In the genomic region with DNA sequence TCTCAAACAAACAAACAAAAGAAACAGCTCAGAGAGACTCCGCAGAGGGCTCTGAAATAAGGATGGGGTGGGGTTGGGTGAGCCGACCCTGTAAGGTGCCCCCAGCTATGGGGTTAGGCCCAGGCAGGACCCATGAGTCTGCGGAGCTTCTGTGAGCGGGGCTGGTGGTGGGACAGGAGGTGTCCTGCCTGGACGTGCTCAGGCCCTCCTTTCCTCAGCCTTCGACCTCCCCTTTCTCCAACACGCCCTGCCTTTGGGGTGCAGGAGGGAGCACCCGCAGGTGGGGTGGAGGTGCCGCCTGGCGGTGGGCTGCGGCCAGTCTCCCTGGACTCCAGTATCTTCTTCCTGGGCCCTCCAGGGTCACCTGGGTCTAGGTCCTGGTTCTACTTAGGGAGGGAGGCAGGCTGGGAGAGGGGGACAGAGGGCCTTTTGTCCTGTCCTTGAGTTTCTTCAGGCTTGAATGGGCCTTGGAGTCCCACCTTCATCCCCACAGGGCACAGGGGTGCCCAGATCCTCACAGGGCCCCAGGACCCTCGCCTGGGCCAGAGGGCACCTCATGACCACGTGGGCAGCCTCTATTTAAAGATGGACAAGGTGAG, we compare ENCODE assay signal across 17 cellular contexts. TPM values are rescaled to one million over a fixed set of nuclear protein-coding genes. Genes with fewer than 3 reads are reported as not detected.
DNase-seq lines count a peak whose midpoint lies in the region; ATAC-seq and TF ChIP-seq lines count a peak whose summit lies in the region.
"Had no signal": no experiment of that assay in that cellular context is flagged by ENCODE, and none has a peak within 500 bp of the region (broad histone marks: within the 10 kb centered on the region; RNA-seq: fewer than 3 reads in every experiment).

No MANE protein-coding gene starts in this region.

- H2AFZ ChIP-seq in trophoblast cell (ENCODE audit: insufficient read depth, low read length, poor library complexity) (peak overlapping the region; percentile 11), PC-3 (ENCODE audit: low read length) (no peak overlapping the region)

- no peak overlapping the region for H3K23ac ChIP-seq in trophoblast cell (ENCODE audit: low read length)

- peak overlapping the region; percentile 52 for H3K14ac ChIP-seq in trophoblast cell (ENCODE audit: low read length)

- no peaks in the 10 kb centered on the region for H4K20me1 ChIP-seq in PC-3 (ENCODE audit: low read length)

- peak overlapping the region; percentile 93 for H4K91ac ChIP-seq in trophoblast cell (ENCODE audit: low read depth, low read length)

- H3K9ac ChIP-seq in trophoblast cell (ENCODE audit: low read length) = no peak overlapping the region
- no peak overlapping the region for H3K9ac ChIP-seq in PC-3 (ENCODE audit: low read length)

- ATAC-seq in Right ventricle myocardium superior (ENCODE audit: poor library complexity) (no peak), left cardiac atrium (no peak), PC-3 (no peak)

- CTCF ChIA-PET in PC-3 (lab: Charles Lee) = no interaction called here

- no peak overlapping the region for H3K4me3 ChIP-seq in left ventricle myocardium inferior
- H3K4me3 ChIP-seq in trophoblast cell (ENCODE audit: low read depth, low read length) = no peak overlapping the region
- H3K4me3 ChIP-seq in vagina = no peak overlapping the region
- H3K4me3 ChIP-seq in PC-3 (ENCODE audit: low read length) = no peak overlapping the region

- POLR2A ChIA-PET in PC-3 (lab: Charles Lee; ENCODE audit: unreplicated experiment) = no interaction called here

- peak overlapping the region; percentile 55 for H2BK12ac ChIP-seq in trophoblast cell (ENCODE audit: low read length)

- H2BK5ac ChIP-seq in trophoblast cell (ENCODE audit: low read depth, low read length, poor library complexity) = peak overlapping the region; percentile 29

- peak overlapping the region; percentile 28 for H4K8ac ChIP-seq in trophoblast cell (ENCODE audit: low read depth, low read length)

- H3K27ac ChIP-seq in left ventricle myocardium inferior (replicated peaks) (peak overlapping the region; percentile 97), trophoblast cell (ENCODE audit: low read depth, low read length) (no peak overlapping the region), vagina (peak overlapping the region; percentile 96), PC-3 (ENCODE audit: low read length) (no peak overlapping the region)
- H3K27ac ChIP-seq: HL-60 had no signal

- H3K79me1 ChIP-seq in trophoblast cell (ENCODE audit: low read length) = peaks cover 34% of the 10 kb centered on the region

- H3K4ac ChIP-seq in trophoblast cell (ENCODE audit: low read depth, low read length) = peak overlapping the region; percentile 16

- no peaks in the 10 kb centered on the region for H3F3A ChIP-seq in PC-3 (ENCODE audit: low read length, unreplicated experiment)

- WGBS in trophoblast cell (ENCODE audit: extremely low coverage, insufficient coverage, insufficient read length) = no CpG with 5 or more reads among the region's 13 CpGs

- H3K4me1 ChIP-seq in left ventricle myocardium inferior (peaks cover 87% of the 10 kb centered on the region), trophoblast cell (ENCODE audit: control insufficient read depth in 1 of 2, insufficient read depth in 2 of 2, low read length in 2 of 2) (peaks cover 20 to 21% of the 10 kb centered on the region in 2 experiments), vagina (peaks cover 86% of the 10 kb centered on the region), PC-3 (ENCODE audit: insufficient read depth, low read length) (no peaks in the 10 kb centered on the region)

- TF ChIP-seq CTCF in left ventricle myocardium inferior (IDR thresholded peaks at IDR 0.05; ENCODE audit: borderline replicate concordance) = no peak
- no peak for TF ChIP-seq CTCF in vagina (IDR thresholded peaks at IDR 0.05)
- TF ChIP-seq CTCF in PC-3 (conservative IDR thresholded peaks at IDR 0.05; ENCODE audit: low read depth, low read length) = no peak

- intact Hi-C loops in Right ventricle myocardium superior (cut with DNase I) (no loop called here), left cardiac atrium (cut with DNase I) (no loop called here), left ventricle myocardium inferior (cut with micrococcal nuclease) (no loop called here), vagina (cut with DNase I) (no loop called here), PC-3 (cut with micrococcal nuclease) (no loop called here)

- peaks cover 3% of the 10 kb centered on the region for H3K79me2 ChIP-seq in trophoblast cell (ENCODE audit: control insufficient read depth, insufficient read depth, low read length, poor library complexity)
- no peaks in the 10 kb centered on the region for H3K79me2 ChIP-seq in PC-3 (ENCODE audit: low read length)

- BruUV-seq in PC-3 (replicated peaks; lab: Mats Ljungman, UMichigan) = no TSS peak

- H2AK5ac ChIP-seq in trophoblast cell (ENCODE audit: low read length) = peak overlapping the region; percentile 65

- peaks cover 8% of the 10 kb centered on the region for H3K36me3 ChIP-seq in left ventricle myocardium inferior
- no peaks in the 10 kb centered on the region for H3K36me3 ChIP-seq in trophoblast cell (ENCODE audit: control insufficient read depth in 1 of 2, insufficient read depth in 2 of 2, low read length in 2 of 2)
- peaks cover 0 to 12% of the 10 kb centered on the region in 2 donors for H3K36me3 ChIP-seq in vagina
- no peaks in the 10 kb centered on the region for H3K36me3 ChIP-seq in PC-3 (ENCODE audit: low read depth, low read length)

- H3K18ac ChIP-seq in trophoblast cell (ENCODE audit: low read length) = peak overlapping the region; percentile 34

- H3K27me3 ChIP-seq in left ventricle myocardium inferior (ENCODE audit: low read depth) (no peaks in the 10 kb centered on the region), trophoblast cell (ENCODE audit: insufficient read depth, low read length) (no peaks in the 10 kb centered on the region), vagina (no peaks in the 10 kb centered on the region), PC-3 (ENCODE audit: low read length) (no peaks in the 10 kb centered on the region)

- no peak overlapping the region for H4K12ac ChIP-seq in trophoblast cell (ENCODE audit: low read depth, low read length)

- H3K9me3 ChIP-seq in left ventricle myocardium inferior (replicated peaks) (no peaks in the 10 kb centered on the region), trophoblast cell (ENCODE audit: insufficient read depth, low read depth, low read length) (no peaks in the 10 kb centered on the region), vagina (no peaks in the 10 kb centered on the region), PC-3 (ENCODE audit: low read length) (no peaks in the 10 kb centered on the region)

- no peaks in the 10 kb centered on the region for H3K9me2 ChIP-seq in PC-3 (replicated peaks; ENCODE audit: low read length)

- peak overlapping the region; percentile 77 for H2BK120ac ChIP-seq in trophoblast cell (ENCODE audit: insufficient read depth, low read length, poor library complexity)

- DNase-seq in Right ventricle myocardium superior (peak; percentile 35), left cardiac atrium (no peak), left ventricle myocardium inferior (peak; percentile 24), trophoblast cell (no peak), vagina (ENCODE audit: extremely low spot score in 2 of 2) (no peak), PC-3 (no peak), EL (no peak), NCI-H146 treated with DMSO at 0.1 percent for 48 hours (lab: John Stamatoyannopoulos, UW; ENCODE audit: unreplicated experiment) (no peak)
- DNase-seq: activated CD4-positive, alpha-beta T cell treated with anti-CD3 and anti-CD28 coated beads, Interleukin-2, amount 10 ng/mL, durations not matched to agents 7 days and 5 days; activated naive CD4-positive, alpha-beta T cell treated with anti-CD3 and anti-CD28 coated beads, Interleukin-2, amount 50 U/mL, for 16 hours; OCI-M1; stimulated activated CD4-positive, alpha-beta T cell treated with anti-CD3 and anti-CD28 coated beads, Interleukin-12 subunit alpha, Interleukin-12 subunit beta, amount 100 ng/mL, for 4 hours had no signal

- no peak overlapping the region for H3K4me2 ChIP-seq in trophoblast cell (ENCODE audit: low read length)
- no peak overlapping the region for H3K4me2 ChIP-seq in PC-3 (ENCODE audit: low read length)

- TF ChIP-seq POLR2A in vagina (IDR thresholded peaks at IDR 0.05) = no peak

RNA-seq across cellular contexts. Expression of gene PRR33, which starts 12.3 kb away (rescaled TPM):
- total RNA-seq in Right ventricle myocardium superior = 5.8 TPM
- under 1 TPM; 0.10 to 0.50 TPM for total RNA-seq in left cardiac atrium
- total RNA-seq in left ventricle myocardium inferior = 2.4 TPM
- not detected in 2 replicates for polyA plus RNA-seq in trophoblast cell (2013)
- not detected for total RNA-seq in vagina
- total RNA-seq in PC-3 (2014; rRNA removed) = not detected in 2 replicates
- total RNA-seq: cerebellum; fibroblast of lung; M059J; T-helper 1 cell treated with Interleukin-12 subunit alpha and Interleukin-12 subunit beta and Interleukin-4 antibody, amounts not matched to agents 30 ng/mL and 1 ng/mL, for 36 hours had no signal
- polyA plus RNA-seq: fibroblast of lung had no signal

RNA-seq across cellular contexts. Expression of gene LSP1, which starts 26.6 kb away (rescaled TPM):
- 23.0 TPM for total RNA-seq in Right ventricle myocardium superior
- 10 to 100 TPM; 24.9 to 31.2 TPM for total RNA-seq in left cardiac atrium
- 19.7 TPM for total RNA-seq in left ventricle myocardium inferior
- polyA plus RNA-seq in trophoblast cell (2013) = 0.67 and 0.68 TPM in 2 replicates
- 32.7 TPM for total RNA-seq in vagina
- not detected in 2 replicates for total RNA-seq in PC-3 (2014; rRNA removed)

RNA-seq across cellular contexts. Expression of gene TNNT3, which starts 40.1 kb away (rescaled TPM):
- total RNA-seq in Right ventricle myocardium superior (35.7 TPM), left cardiac atrium (10 to 100 TPM; 11.7 to 28.5 TPM), left ventricle myocardium inferior (30.7 TPM), vagina (20.4 TPM), PC-3 (2014; rRNA removed) (not detected in 2 replicates)
- polyA plus RNA-seq in trophoblast cell (2013) = 4.2 and 4.5 TPM in 2 replicates
- total RNA-seq: fibroblast of lung, M059J had no signal
- polyA plus RNA-seq: fibroblast of lung had no signal

RNA-seq across cellular contexts. Expression of gene TNNI2, which starts 40.7 kb away (rescaled TPM):
- not detected for total RNA-seq in Right ventricle myocardium superior
- total RNA-seq in left cardiac atrium = under 1 TPM; 0.35 to 0.52 TPM
- total RNA-seq in left ventricle myocardium inferior = not detected
- polyA plus RNA-seq in trophoblast cell (2013) = 1.1 and 1.7 TPM in 2 replicates
- total RNA-seq in vagina = not detected
- 0.55 TPM in 1 of 2 replicates, not detected in the other for total RNA-seq in PC-3 (2014; rRNA removed)
- total RNA-seq: activated CD4-positive, alpha-beta T cell treated with anti-CD3 and anti-CD28 coated beads, Interleukin-2, amount 10 ng/mL, durations not matched to agents 7 days and 5 days; cerebellum; fibroblast of lung; M059J; T-helper 1 cell treated with Interleukin-12 subunit alpha and Interleukin-12 subunit beta and Interleukin-4 antibody, amounts not matched to agents 30 ng/mL and 1 ng/mL, for 36 hours had no signal
- polyA plus RNA-seq: fibroblast of lung had no signal

RNA-seq across cellular contexts. Expression of gene SYT8, which starts 44.7 kb away (rescaled TPM):
- total RNA-seq in Right ventricle myocardium superior = not detected
- not detected for total RNA-seq in left cardiac atrium
- total RNA-seq in left ventricle myocardium inferior = not detected
- polyA plus RNA-seq in trophoblast cell (2013) = 1.1 and 1.4 TPM in 2 replicates
- 1.2 TPM for total RNA-seq in vagina
- total RNA-seq in PC-3 (2014; rRNA removed) = 4.7 and 7.8 TPM in 2 replicates
- total RNA-seq: activated CD4-positive, alpha-beta T cell treated with anti-CD3 and anti-CD28 coated beads, Interleukin-2, amount 10 ng/mL, durations not matched to agents 7 days and 5 days; cerebellum; fibroblast of lung; M059J; T-helper 1 cell treated with Interleukin-12 subunit alpha and Interleukin-12 subunit beta and Interleukin-4 antibody, amounts not matched to agents 30 ng/mL and 1 ng/mL, for 36 hours had no signal
- polyA plus RNA-seq: fibroblast of lung had no signal

Comparison
In these comparisons a context has a peak if more than half of its experiments do, and no peak if none do; other contexts are left out.
1. DNase-seq: peak in Right ventricle myocardium superior (single experiment) and left ventricle myocardium inferior (single experiment); none in left cardiac atrium (single experiment), trophoblast cell (0 of 2), vagina (0 of 2), PC-3 (single experiment), EL (single experiment) and NCI-H146 treated with DMSO at 0.1 percent for 48 hours (single experiment).
2. H3K27ac ChIP-seq: peak in left ventricle myocardium inferior (single experiment) and vagina (single experiment); none in trophoblast cell (single experiment) and PC-3 (single experiment).
3. RNA of gene LSP1, which starts 26.6 kb away (total RNA-seq): 32.7 TPM in vagina (single experiment), 24.9 to 31.2 TPM in left cardiac atrium, 23.0 TPM in Right ventricle myocardium superior (single experiment) and 19.7 TPM in left ventricle myocardium inferior (single experiment); not detected in PC-3; every median in the first group is over 10 times any median in the second.
4. RNA of gene TNNT3, which starts 40.1 kb away (total RNA-seq): 35.7 TPM in Right ventricle myocardium superior (single experiment), 30.7 TPM in left ventricle myocardium inferior (single experiment), 11.7 to 28.5 TPM in left cardiac atrium and 20.4 TPM in vagina (single experiment); not detected in PC-3; every median in the first group is over 10 times any median in the second.